Comparison of ENCODE assay signal across 7 cellular contexts in genomic region chr16:6663668-6664067, GRCh38.
"Had no signal": no experiment of that assay in that cellular context is flagged by ENCODE, and none has a peak within 500 bp of the region (broad histone marks: within the 10 kb centered on the region; RNA-seq: fewer than 3 reads in every experiment).

No MANE protein-coding gene starts in this region.

- DNase-seq: GOT3, HCEC 1CT, IMR-90, KG1 had no signal

- H3K4me3 ChIP-seq: K562 had no signal

- FAIRE-seq: H54, HTR-8/SVneo, K562 had no signal

- ATAC-seq: K562 had no signal
